Comparison of ENCODE assay signal across 8 cellular contexts in the genomic region with DNA sequence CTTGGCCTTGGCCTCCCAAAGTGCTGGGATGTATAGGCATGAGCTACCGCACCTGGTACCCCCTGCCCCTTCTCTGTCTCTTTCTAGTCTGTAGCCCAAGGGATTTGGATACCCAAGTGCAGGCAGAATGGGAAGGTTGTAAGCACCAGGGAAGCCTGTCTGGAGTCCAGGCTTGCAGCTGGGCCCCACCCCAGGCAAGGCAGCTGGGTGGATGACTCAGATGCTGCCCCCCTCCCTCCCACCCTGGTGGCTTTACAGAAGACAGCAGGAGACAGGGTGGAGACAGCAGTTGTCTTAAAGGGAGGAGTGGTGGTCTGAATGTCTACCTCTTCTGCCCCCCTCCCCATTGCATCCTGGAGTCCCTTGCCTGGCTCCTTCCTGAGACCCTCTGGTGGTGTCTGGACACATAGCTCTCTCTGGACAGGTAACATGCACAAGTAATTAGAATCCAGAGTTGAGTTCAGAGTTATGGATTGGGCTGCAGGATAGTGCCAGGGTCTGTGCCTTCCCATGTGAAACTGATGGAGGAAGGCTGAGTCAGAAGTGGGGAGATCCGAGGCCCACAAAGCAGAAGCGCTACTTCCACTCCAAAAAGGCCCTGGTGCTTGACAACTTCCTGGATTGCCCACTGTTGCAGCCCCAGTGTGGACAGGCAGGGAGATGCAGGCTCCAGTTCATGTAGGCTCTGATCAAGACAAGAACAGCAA. TPM values are rescaled to one million over a fixed set of nuclear protein-coding genes. Genes with fewer than 3 reads are reported as not detected.
DNase-seq lines count a peak whose midpoint lies in the region; ATAC-seq and TF ChIP-seq lines count a peak whose summit lies in the region.

No MANE protein-coding gene starts in this region.

- ATAC-seq in IMR-90 (ENCODE audit: low read depth) = peak; percentile 16
- ATAC-seq in activated T-cell treated with anti-CD3 and anti-CD28 coated beads, Interleukin-2, amount 50 U/mL, for 4 hours = no peak

- no peaks in the 10 kb centered on the region for H3K9me2 ChIP-seq in Karpas-422 (replicated peaks; ENCODE audit: insufficient read depth, low read length)

- peaks cover 58% of the 10 kb centered on the region for H3K4me1 Mint-ChIP-seq in activated T-cell treated with anti-CD3 and anti-CD28 coated beads, Interleukin-2, amount 50 U/mL, for 4 hours (ENCODE audit: low read depth)

- BruUV-seq in IMR-90 (replicated peaks; lab: Mats Ljungman, UMichigan) = no TSS peak

- TF ChIP-seq RAD21 in IMR-90 (IDR thresholded peaks at IDR 0.05; ENCODE audit: low read length) = no peak

- H3K4me2 ChIP-seq in IMR-90 (ENCODE audit: low read depth, low read length) (peak overlapping the region; percentile 75), Karpas-422 (ENCODE audit: low read depth, low read length, poor library complexity, severe bottlenecking) (no peak overlapping the region)

- H3K4me3 Mint-ChIP-seq in activated T-cell treated with anti-CD3 and anti-CD28 coated beads, Interleukin-2, amount 50 U/mL, for 4 hours = peak overlapping the region; percentile 26

- H4K20me1 ChIP-seq in IMR-90 (ENCODE audit: insufficient read depth, low read length) (peaks cover 84% of the 10 kb centered on the region), Karpas-422 (ENCODE audit: insufficient read depth, low read depth, low read length) (no peaks in the 10 kb centered on the region)

- peak overlapping the region; percentile 46 for H3K4me3 ChIP-seq in AG04450 (ENCODE audit: low read depth, low read length)
- peak overlapping the region; percentile 2; the same call in 1 of the 2 replicates for H3K4me3 ChIP-seq in IMR-90 (ENCODE audit: insufficient read depth, low read depth, low read length)
- H3K4me3 ChIP-seq in right atrium auricular region = peak overlapping the region in 1 of 2 donors; percentile 89
- no peak overlapping the region for H3K4me3 ChIP-seq in Karpas-422 (ENCODE audit: low read length)

- H3K9me1 ChIP-seq in IMR-90 (ENCODE audit: insufficient read depth, low read length) = peaks cover 24% of the 10 kb centered on the region

- H3K56ac ChIP-seq in IMR-90 (ENCODE audit: extremely low read depth, insufficient read depth, low read length) = peak overlapping the region; percentile 68; the same call in 1 of the 2 replicates

- peak; percentile 20; the same call in 1 of the 2 replicates for TF ChIP-seq POLR2A in IMR-90 (IDR thresholded peaks at IDR 0.05; ENCODE audit: low read depth, low read length)

- H4K5ac ChIP-seq in IMR-90 (ENCODE audit: low read depth, low read length) = no peak overlapping the region; the same call in 1 of the 2 replicates

- H4K8ac ChIP-seq in IMR-90 (ENCODE audit: low read depth in 2 of 2, low read length in 2 of 2) = peak overlapping the region in 1 of 2 experiments; percentile 67; a peak in 3 of 4 replicates

- DNase-seq in AG04450 (ENCODE audit: low read depth, low spot score) (no peak), IMR-90 (peak; percentile 76), right atrium auricular region (ENCODE audit: low spot score) (peak; percentile 80), substantia nigra (lab: John Stamatoyannopoulos, UW) (peak in 27 of 49 donors; percentile 5 to 71 (median 40)), Karpas-422 (no peak), NCI-H2227 treated with DMSO at 0.1 percent for 48 hours (lab: John Stamatoyannopoulos, UW) (no peak)
- no peak for DNase-seq in activated T-cell treated with anti-CD3 and anti-CD28 coated beads, Interleukin-2, amount 50 U/mL, for 4 hours
- DNase-seq in activated naive CD4-positive, alpha-beta T cell treated with Interleukin-2 at 50 U/mL for 16 hours = no peak

- peak overlapping the region; percentile 13; the same call in 1 of the 2 replicates for H3K18ac ChIP-seq in IMR-90 (ENCODE audit: low read depth, low read length)

- H3K4me1 ChIP-seq in IMR-90 (ENCODE audit: control insufficient read depth, insufficient read depth, low read length) (peaks cover 41% of the 10 kb centered on the region), right atrium auricular region (peaks cover 0 to 84% of the 10 kb centered on the region in 2 donors), Karpas-422 (ENCODE audit: low read length) (peaks cover 6% of the 10 kb centered on the region)

- H3K23ac ChIP-seq in IMR-90 (ENCODE audit: low read depth, low read length) = peak overlapping the region; percentile 96

- H3K27ac ChIP-seq in AG04450 (ENCODE audit: low read depth, low read length) (peak overlapping the region; percentile 52), IMR-90 (ENCODE audit: insufficient read depth, low read length) (peak overlapping the region; percentile 73), right atrium auricular region (peak overlapping the region; percentile 97 to 100), substantia nigra (ENCODE audit: low read depth, low read length, poor library complexity, severe bottlenecking) (peak overlapping the region; percentile 74), Karpas-422 (ENCODE audit: low read length) (no peak overlapping the region)

- H2AK9ac ChIP-seq in IMR-90 (replicated peaks; ENCODE audit: low read depth, low read length, poor library complexity) = peak overlapping the region; percentile 97

- no peak overlapping the region; the same call in 1 of the 2 replicates for H2BK20ac ChIP-seq in IMR-90 (ENCODE audit: low read depth, low read length)

- H2AFZ ChIP-seq in IMR-90 (replicated peaks; ENCODE audit: low read length, poor library complexity) = no peak overlapping the region
- no peak overlapping the region for H2AFZ ChIP-seq in Karpas-422 (ENCODE audit: low read length)

- no peaks in the 10 kb centered on the region for H3K9me3 Mint-ChIP-seq in activated T-cell treated with anti-CD3 and anti-CD28 coated beads, Interleukin-2, amount 50 U/mL, for 4 hours

- H2BK120ac ChIP-seq in IMR-90 (ENCODE audit: low read depth, low read length) = peak overlapping the region; percentile 59

- peaks cover 5% of the 10 kb centered on the region for H3K27me3 Mint-ChIP-seq in activated T-cell treated with anti-CD3 and anti-CD28 coated beads, Interleukin-2, amount 50 U/mL, for 4 hours (ENCODE audit: low read depth)

- H3K36me3 ChIP-seq in IMR-90 (ENCODE audit: control insufficient read depth, insufficient read depth, low read length) (peaks cover 13% of the 10 kb centered on the region), right atrium auricular region (peaks cover 5% of the 10 kb centered on the region), Karpas-422 (ENCODE audit: insufficient read depth, low read length) (no peaks in the 10 kb centered on the region)

- H3K79me2 ChIP-seq in Karpas-422 (ENCODE audit: low read length) = no peaks in the 10 kb centered on the region

- H2AK5ac ChIP-seq in IMR-90 (ENCODE audit: low read depth, low read length) = peak overlapping the region; percentile 83

- H4K91ac ChIP-seq in IMR-90 (ENCODE audit: insufficient read depth, low read depth, low read length) = peak overlapping the region; percentile 73

- CTCF ChIA-PET in AG04450 (lab: Charles Lee) (interaction anchor here (0.5 to 32.7 kb wide), 4 partner anchors 22 to 113 kb away, joined by 3 to 682 read pairs (median 4); no protein-coding TSS in a partner anchor), IMR-90 (lab: Yijun Ruan, JAX) (interaction anchor here (1.1 to 1.3 kb wide), 2 partner anchors 9 to 23 kb away, joined by 3 to 4 read pairs; no protein-coding TSS in a partner anchor)

- H3K9ac ChIP-seq in IMR-90 (ENCODE audit: low read depth, low read length) (peak overlapping the region; percentile 24; the same call in 1 of the 2 replicates), Karpas-422 (ENCODE audit: low read length) (no peak overlapping the region)

- H2BK5ac ChIP-seq in IMR-90 (ENCODE audit: low read depth, low read length, poor library complexity, severe bottlenecking) = peak overlapping the region; percentile 80

- intact Hi-C loops in IMR-90 (cut with micrococcal nuclease) = no loop called here

- H3K9me3 ChIP-seq in AG04450 (ENCODE audit: control insufficient read depth, insufficient read depth, low read length) (peaks cover 4% of the 10 kb centered on the region; the same call in 1 of the 2 replicates), IMR-90 (ENCODE audit: control insufficient read depth, insufficient read depth, low read length) (no peaks in the 10 kb centered on the region), right atrium auricular region (no peaks in the 10 kb centered on the region), Karpas-422 (ENCODE audit: low read length) (no peaks in the 10 kb centered on the region)

- peak overlapping the region; percentile 94 for H3K4ac ChIP-seq in IMR-90 (ENCODE audit: low read depth, low read length)

- H3K36me3 Mint-ChIP-seq in activated T-cell treated with anti-CD3 and anti-CD28 coated beads, Interleukin-2, amount 50 U/mL, for 4 hours (ENCODE audit: insufficient read depth) = peaks cover 16% of the 10 kb centered on the region

- H2BK15ac ChIP-seq in IMR-90 (ENCODE audit: low read depth, low read length) = peak overlapping the region; percentile 1; the same call in 1 of the 3 replicates

- WGBS in IMR-90 (ENCODE audit: extremely low coverage in 2 of 2, insufficient read length in 1 of 2), 2 experiments = 31% methylated on average over 2 of the region's 3 CpGs; no CpG with 5 or more reads in 1 of the 2 experiments

- peak overlapping the region; percentile 93 for H3K14ac ChIP-seq in IMR-90 (replicated peaks; ENCODE audit: low read depth, low read length)

- dilution Hi-C loops in IMR-90 (cut with HindIII; ENCODE audit: low sequenced_read_pairs, unreplicated experiment) = no loop called here

- TF ChIP-seq CTCF in AG04450 (IDR thresholded peaks at IDR 0.05; ENCODE audit: low read depth, low read length) (no peak; the same call in 1 of the 2 replicates), IMR-90 (conservative IDR thresholded peaks at IDR 0.05; ENCODE audit: low read depth, low read length) (no peak), right atrium auricular region (IDR thresholded peaks at IDR 0.05) (no peak)

- H3K79me1 ChIP-seq in IMR-90 (ENCODE audit: low read depth in 1 of 2, low read length in 2 of 2) = peaks cover 0 to 28% of the 10 kb centered on the region in 2 experiments; a peak in 2 of 4 replicates

- POLR2A ChIA-PET in AG04450 (lab: Yijun Ruan, JAX) (interaction anchor here (0.9 to 1.0 kb wide), 2 partner anchors 9 to 14 kb away, joined by 3 read pairs; no protein-coding TSS in a partner anchor), IMR-90 (lab: Charles Lee; ENCODE audit: unreplicated experiment) (no interaction called here)

- in situ Hi-C loops in IMR-90 (cut with MboI; ENCODE audit: low sequenced_read_pairs) = no loop called here

- no peaks in the 10 kb centered on the region for H3K27me3 ChIP-seq in AG04450 (ENCODE audit: control insufficient read depth, insufficient read depth, low read length)
- H3K27me3 ChIP-seq in IMR-90 (ENCODE audit: control insufficient read depth, insufficient read depth, low read length) = no peaks in the 10 kb centered on the region
- no peaks in the 10 kb centered on the region for H3K27me3 ChIP-seq in right atrium auricular region
- H3K27me3 ChIP-seq in Karpas-422 (ENCODE audit: low read length) = no peaks in the 10 kb centered on the region

RNA-seq across cellular contexts. Expression of a gene that starts 5.1 kb away (rescaled TPM):
- polyA plus RNA-seq in AG04450 (2011; rRNA removed) (365 and 382 TPM in 2 replicates), IMR-90 (2012; rRNA removed) (563 and 927 TPM in 2 replicates)
- polyA minus RNA-seq in AG04450 (2011; rRNA and poly(A)+ RNA removed) = 379 and 407 TPM in 2 replicates
- total RNA-seq in IMR-90 (2012; rRNA removed) (753 and 755 TPM in 2 replicates), right atrium auricular region (100 to 1,000 TPM; 258 to 273 TPM)
- 602 and 638 TPM in 2 replicates for polyA plus RNA-seq in IMR-90 (2012; cell fraction: cytosol; rRNA removed)
- 1,137 and 1,144 TPM in 2 replicates for polyA plus RNA-seq in IMR-90 (2012; cell fraction: nucleus; rRNA removed; ENCODE audit: low replicate concordance)
- 100 to 1,000 TPM; 113 to 162 (median 124) TPM for total RNA-seq in activated T-cell treated with anti-CD3 and anti-CD28 coated beads, Interleukin-2, amount 50 U/mL, for 4 hours
- 27.5 and 41.6 TPM in 2 replicates for total RNA-seq in Karpas-422 (2014; rRNA removed; shearing (Covaris generic); ENCODE audit: low replicate concordance)

RNA-seq across cellular contexts. Expression of a gene that starts 33.7 kb away (rescaled TPM):
- polyA plus RNA-seq in AG04450 (2011; rRNA removed) (0.58 and 0.60 TPM in 2 replicates), IMR-90 (2012; rRNA removed) (0.86 and 1.4 TPM in 2 replicates)
- polyA minus RNA-seq in AG04450 (2011; rRNA and poly(A)+ RNA removed) = 0.56 and 1.1 TPM in 2 replicates
- total RNA-seq in IMR-90 (2012; rRNA removed) (0.18 and 0.28 TPM in 2 replicates), right atrium auricular region (1 to 10 TPM; 2.0 to 4.2 TPM)
- polyA plus RNA-seq in IMR-90 (2012; cell fraction: cytosol; rRNA removed) = 0.15 and 0.41 TPM in 2 replicates
- 10.3 and 13.3 TPM in 2 replicates for polyA plus RNA-seq in IMR-90 (2012; cell fraction: nucleus; rRNA removed; ENCODE audit: low replicate concordance)
- total RNA-seq in activated T-cell treated with anti-CD3 and anti-CD28 coated beads, Interleukin-2, amount 50 U/mL, for 4 hours = 10 to 100 TPM; 31.7 to 51.5 (median 37.1) TPM
- total RNA-seq in Karpas-422 (2014; rRNA removed; shearing (Covaris generic); ENCODE audit: low replicate concordance) = 46.7 and 66.7 TPM in 2 replicates

RNA-seq across cellular contexts. Expression of a gene that starts 37.4 kb away (rescaled TPM):
- polyA plus RNA-seq in AG04450 (2011; rRNA removed) = 11.8 and 14.6 TPM in 2 replicates
- polyA minus RNA-seq in AG04450 (2011; rRNA and poly(A)+ RNA removed) = 13.9 and 14.3 TPM in 2 replicates
- 2.3 and 2.5 TPM in 2 replicates for total RNA-seq in IMR-90 (2012; rRNA removed)
- polyA plus RNA-seq in IMR-90 (2012; rRNA removed) = 9.0 and 11.6 TPM in 2 replicates
- 4.0 and 8.8 TPM in 2 replicates for polyA plus RNA-seq in IMR-90 (2012; cell fraction: cytosol; rRNA removed)
- 14.6 and 16.6 TPM in 2 replicates for polyA plus RNA-seq in IMR-90 (2012; cell fraction: nucleus; rRNA removed; ENCODE audit: low replicate concordance)
- under 1 TPM; 0.50 to 0.66 (median 0.57) TPM for total RNA-seq in activated T-cell treated with anti-CD3 and anti-CD28 coated beads, Interleukin-2, amount 50 U/mL, for 4 hours
- total RNA-seq in right atrium auricular region = under 1 TPM; 0.15 to 0.47 TPM
- total RNA-seq in Karpas-422 (2014; rRNA removed; shearing (Covaris generic); ENCODE audit: low replicate concordance) = 2.3 and 2.5 TPM in 2 replicates

RNA-seq across cellular contexts. Expression of a gene that starts 58.7 kb away (rescaled TPM):
- not detected in 2 replicates for polyA plus RNA-seq in AG04450 (2011; rRNA removed)
- polyA minus RNA-seq in AG04450 (2011; rRNA and poly(A)+ RNA removed) = not detected in 2 replicates
- total RNA-seq in IMR-90 (2012; rRNA removed) = not detected in 2 replicates
- not detected in 2 replicates for polyA plus RNA-seq in IMR-90 (2012; rRNA removed)
- 0.03 TPM in 1 of 2 replicates, not detected in the other for polyA plus RNA-seq in IMR-90 (2012; cell fraction: cytosol; rRNA removed)
- polyA plus RNA-seq in IMR-90 (2012; cell fraction: nucleus; rRNA removed; ENCODE audit: low replicate concordance) = 0.29 TPM in 1 of 2 replicates, not detected in the other
- under 1 TPM; 0.61 to 0.79 (median 0.63) TPM for total RNA-seq in activated T-cell treated with anti-CD3 and anti-CD28 coated beads, Interleukin-2, amount 50 U/mL, for 4 hours
- total RNA-seq in right atrium auricular region = under 1 TPM in 1 of 2 donors, not detected in 1; 0.98 TPM
- total RNA-seq in Karpas-422 (2014; rRNA removed; shearing (Covaris generic); ENCODE audit: low replicate concordance) = not detected in 2 replicates

Comparison
In these comparisons a context has a peak if more than half of its experiments do, and no peak if none do; other contexts are left out.
1. DNase-seq: peak in IMR-90 (single experiment), right atrium auricular region (single experiment) and substantia nigra (27 of 49); none in AG04450 (single experiment), activated T-cell treated with anti-CD3 and anti-CD28 coated beads, Interleukin-2, amount 50 U/mL, for 4 hours (single experiment), activated naive CD4-positive, alpha-beta T cell treated with Interleukin-2 at 50 U/mL for 16 hours (single experiment), Karpas-422 (single experiment) and NCI-H2227 treated with DMSO at 0.1 percent for 48 hours (single experiment).